In the genomic region with DNA sequence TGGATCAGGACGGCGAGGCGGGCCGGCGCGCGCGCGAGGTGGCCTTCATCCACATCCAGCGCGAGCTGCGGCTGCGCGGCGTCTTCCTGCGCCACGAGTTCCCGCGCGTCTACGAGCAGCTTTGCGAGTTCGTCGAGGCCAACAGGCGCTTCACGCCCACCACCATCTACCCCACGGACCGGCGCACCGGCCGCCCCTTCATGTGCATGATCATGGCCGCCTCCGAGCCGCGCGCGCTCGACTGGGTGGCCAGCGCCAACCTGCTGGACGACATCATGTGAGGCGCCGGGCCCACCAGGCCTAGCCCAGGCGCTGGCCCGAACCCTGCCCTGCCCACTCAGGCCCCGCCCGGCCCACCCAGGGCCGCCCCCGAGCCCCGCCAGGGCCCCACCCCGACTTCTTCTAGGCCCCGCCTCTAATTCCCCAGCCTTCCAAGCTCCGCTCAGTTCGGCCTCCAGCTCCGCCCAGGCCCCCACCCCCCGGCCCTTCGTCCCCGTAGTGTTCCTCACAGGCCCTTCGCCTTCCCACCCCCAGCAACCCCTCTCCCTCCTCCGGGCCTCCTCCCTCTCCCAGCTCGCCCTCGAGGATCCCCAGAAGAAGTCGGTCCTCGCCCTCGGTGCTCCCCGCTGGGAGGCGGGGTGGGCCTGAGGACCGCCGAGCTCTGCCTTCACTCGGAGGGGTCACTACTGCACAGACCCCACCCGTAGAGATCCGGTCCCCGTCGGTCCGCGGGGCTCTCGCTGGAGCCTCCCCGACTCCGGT, we compare ENCODE assay signal across 8 cellular contexts. TPM values are rescaled to one million over a fixed set of nuclear protein-coding genes. Genes with fewer than 3 reads are reported as not detected.
A peak's percentile ranks its signal among the peaks of the same experiment; 100 is the strongest.
DNase-seq lines count a peak whose midpoint lies in the region; ATAC-seq and TF ChIP-seq lines count a peak whose summit lies in the region.

No MANE protein-coding gene starts in this region.

- CTCF ChIA-PET in HCT116 (lab: Charles Lee), result interaction anchor here (1.0 to 2.2 kb wide), 4 partner anchors 39 to 188 kb away, joined by 3 to 9 read pairs (median 4); a partner anchor contains a TSS
- CTCF ChIA-PET in naive thymus-derived CD4-positive, alpha-beta T cell (lab: Charles Lee), result no interaction called here

- intact Hi-C loops in HCT116 (cut with micrococcal nuclease), result loop anchor here (5.0 to 10.0 kb wide), 2 partner anchors 98 to 180 kb away; a partner anchor contains a TSS
- intact Hi-C loops in naive thymus-derived CD4-positive, alpha-beta T cell (cut with micrococcal nuclease), result loop anchor here (1.0 to 5.0 kb wide), 5 partner anchors 55 to 320 kb away; a partner anchor contains a TSS

- H3K4me1 ChIP-seq in HCT116 (ENCODE audit: control insufficient read depth in 1 of 2, insufficient read depth in 2 of 2, low read length in 2 of 2), result peaks cover 11 to 30% of the 10 kb centered on the region in 2 experiments
- peaks cover 19 to 21% of the 10 kb centered on the region in 2 donors for H3K4me1 ChIP-seq in naive thymus-derived CD4-positive, alpha-beta T cell (ENCODE audit: control insufficient read depth in 2 of 2, insufficient read depth in 2 of 2, low read length in 2 of 2)

- H3K4me2 ChIP-seq in HCT116 (ENCODE audit: low read length), result peak overlapping the region; percentile 98

- TF ChIP-seq POLR2A in HCT116 (IDR thresholded peaks at IDR 0.05; ENCODE audit: borderline replicate concordance, extremely low read depth, insufficient read depth, insufficient read length), result no peak

- H3K27me3 ChIP-seq in HCT116 (ENCODE audit: insufficient read depth, low read length), result no peaks in the 10 kb centered on the region
- no peaks in the 10 kb centered on the region for H3K27me3 ChIP-seq in naive thymus-derived CD4-positive, alpha-beta T cell (ENCODE audit: control insufficient read depth in 2 of 2, insufficient read depth in 2 of 2, low read length in 2 of 2)

- peaks cover 0 to 21% (median 0%) of the 10 kb centered on the region in 5 donors for H3K27me3 Mint-ChIP-seq in naive thymus-derived CD4-positive, alpha-beta T cell

- H3K9me2 ChIP-seq in HCT116 (ENCODE audit: insufficient read depth), result no peaks in the 10 kb centered on the region

- peak overlapping the region; percentile 85 to 99 for H3K4me3 ChIP-seq in HCT116 (replicated peaks in 1 of 2; ENCODE audit: low read depth in 1 of 2, low read length in 2 of 2)
- H3K4me3 ChIP-seq in epithelial cell of esophagus (ENCODE audit: low read length), result peak overlapping the region; percentile 97
- peak overlapping the region; percentile 53 for H3K4me3 ChIP-seq in naive thymus-derived CD4-positive, alpha-beta T cell (ENCODE audit: low read length)

- H3K36me3 Mint-ChIP-seq in naive thymus-derived CD4-positive, alpha-beta T cell, result peaks cover 0 to 10% (median 0%) of the 10 kb centered on the region in 5 donors

- H4K20me1 ChIP-seq in HCT116 (ENCODE audit: insufficient read depth), result no peaks in the 10 kb centered on the region

- POLR2A ChIA-PET in HCT116 (lab: Charles Lee), result interaction anchor here (0.6 to 0.9 kb wide), 2 partner anchors 19 to 25 kb away, joined by 3 to 4 read pairs; a partner anchor contains a TSS
- POLR2A ChIA-PET in naive thymus-derived CD4-positive, alpha-beta T cell (lab: Charles Lee), result interaction anchor here (0.7 to 1.2 kb wide), 5 partner anchors 16 to 182 kb away, joined by 3 to 5 read pairs (median 3); a partner anchor contains a TSS

- ATAC-seq in HCT116, result peak; percentile 49
- no peak for ATAC-seq in naive thymus-derived CD4-positive, alpha-beta T cell
- no peak for ATAC-seq in GM18519 (IDR thresholded peaks at IDR 0.05; ENCODE audit: low FRiP score, unreplicated experiment)

- RAD21 ChIA-PET in HCT116 (lab: Charles Lee; ENCODE audit: low non-redundant PET in 1 of 2, low total read pairs in 2 of 2, uncharacterized antibody in 2 of 2, unreplicated experiment in 2 of 2), result interaction anchor here in 1 of 2 experiments (0.6 to 1.0 kb wide), 2 partner anchors 154 to 188 kb away, joined by 3 read pairs; no protein-coding TSS in a partner anchor

- peaks cover 3 to 22% (median 17%) of the 10 kb centered on the region in 7 donors for H3K4me1 Mint-ChIP-seq in naive thymus-derived CD4-positive, alpha-beta T cell

- H3K27ac Mint-ChIP-seq in naive thymus-derived CD4-positive, alpha-beta T cell, result peak overlapping the region in 2 of 9 donors; percentile 21 to 92

- peaks cover 0 to 14% of the 10 kb centered on the region in 2 experiments; a peak in 1 of 4 replicates for H3K36me3 ChIP-seq in HCT116 (ENCODE audit: control insufficient read depth in 1 of 2, insufficient read depth in 2 of 2, low read length in 2 of 2)
- peaks cover 0 to 12% (median 0%) of the 10 kb centered on the region in 3 experiments for H3K36me3 ChIP-seq in naive thymus-derived CD4-positive, alpha-beta T cell (ENCODE audit: control insufficient read depth in 2 of 3, insufficient read depth in 3 of 3, low read length in 3 of 3)

- no peak overlapping the region for H2AFZ ChIP-seq in HCT116 (ENCODE audit: low read depth, low read length, poor library complexity, severe bottlenecking)

- peaks cover 16% of the 10 kb centered on the region; the same call in 1 of the 2 replicates for H3K79me2 ChIP-seq in HCT116 (ENCODE audit: insufficient read depth, low read length)

- peak overlapping the region; percentile 79 to 97 (median 86) for H3K4me3 Mint-ChIP-seq in naive thymus-derived CD4-positive, alpha-beta T cell

- H3K9me3 ChIP-seq in HCT116 (ENCODE audit: control insufficient read depth in 1 of 2, insufficient read depth in 1 of 2, low read depth in 1 of 2, low read length in 2 of 2), result no peaks in the 10 kb centered on the region
- no peaks in the 10 kb centered on the region for H3K9me3 ChIP-seq in naive thymus-derived CD4-positive, alpha-beta T cell (ENCODE audit: control insufficient read depth in 2 of 3, low read length in 3 of 3)

- H3K27ac ChIP-seq in HCT116 (ENCODE audit: low read depth, low read length), result peak overlapping the region; percentile 88
- H3K27ac ChIP-seq in naive thymus-derived CD4-positive, alpha-beta T cell (ENCODE audit: low read depth, low read length), result no peak overlapping the region

- H3K9me3 Mint-ChIP-seq in naive thymus-derived CD4-positive, alpha-beta T cell, result no peaks in the 10 kb centered on the region

- TF ChIP-seq RAD21 in HCT116 (IDR thresholded peaks at IDR 0.05; ENCODE audit: low read depth), result no peak

- BruUV-seq in HCT116 (replicated peaks; lab: Mats Ljungman, UMichigan), result no TSS peak

- no peak for TF ChIP-seq CTCF in HCT116 (IDR thresholded peaks at IDR 0.05 in 2 of 3, conservative IDR thresholded peaks at IDR 0.05 in 1 of 3; ENCODE audit: borderline replicate concordance in 1 of 3, insufficient read depth in 1 of 3, low read depth in 2 of 3, low read length in 2 of 3)
- TF ChIP-seq CTCF in epithelial cell of esophagus (IDR thresholded peaks at IDR 0.05; ENCODE audit: insufficient read depth, low read depth, low read length, missing control alignments), result no peak

- H3K9ac ChIP-seq in HCT116 (ENCODE audit: low read length), result peak overlapping the region; percentile 96

- DNase-seq in AG08395 (ENCODE audit: low spot score) (peak; percentile 21), HCT116 (ENCODE audit: low read depth, low spot score) (peak; percentile 63), SW480 (ENCODE audit: low spot score) (peak; percentile 24), epithelial cell of esophagus (ENCODE audit: low read depth) (peak; percentile 85), hippocampal formation (lab: John Stamatoyannopoulos, UW) (no peak), NCI-H2107 (lab: John Stamatoyannopoulos, UW) (no peak)
- no peak for DNase-seq in naive thymus-derived CD4-positive, alpha-beta T cell

TF ChIP-seq in HCT116, 20 proteins besides CTCF, POLR2A, EP300 and RAD21 (continues in another document):
- no peak for TF ChIP-seq JUND (IDR thresholded peaks at IDR 0.05)
- TF ChIP-seq SRF (IDR thresholded peaks at IDR 0.05; ENCODE audit: low read depth), result no peak
- TF ChIP-seq, protein P1, sequence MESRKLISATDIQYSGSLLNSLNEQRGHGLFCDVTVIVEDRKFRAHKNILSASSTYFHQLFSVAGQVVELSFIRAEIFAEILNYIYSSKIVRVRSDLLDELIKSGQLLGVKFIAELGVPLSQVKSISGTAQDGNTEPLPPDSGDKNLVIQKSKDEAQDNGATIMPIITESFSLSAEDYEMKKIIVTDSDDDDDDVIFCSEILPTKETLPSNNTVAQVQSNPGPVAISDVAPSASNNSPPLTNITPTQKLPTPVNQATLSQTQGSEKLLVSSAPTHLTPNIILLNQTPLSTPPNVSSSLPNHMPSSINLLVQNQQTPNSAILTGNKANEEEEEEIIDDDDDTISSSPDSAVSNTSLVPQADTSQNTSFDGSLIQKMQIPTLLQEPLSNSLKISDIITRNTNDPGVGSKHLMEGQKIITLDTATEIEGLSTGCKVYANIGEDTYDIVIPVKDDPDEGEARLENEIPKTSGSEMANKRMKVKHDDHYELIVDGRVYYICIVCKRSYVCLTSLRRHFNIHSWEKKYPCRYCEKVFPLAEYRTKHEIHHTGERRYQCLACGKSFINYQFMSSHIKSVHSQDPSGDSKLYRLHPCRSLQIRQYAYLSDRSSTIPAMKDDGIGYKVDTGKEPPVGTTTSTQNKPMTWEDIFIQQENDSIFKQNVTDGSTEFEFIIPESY (IDR thresholded peaks at IDR 0.05; ENCODE audit: extremely low read depth, insufficient replicate concordance, low read length), result no peak
- TF ChIP-seq EZH2 (IDR thresholded peaks at IDR 0.05), result no peak
- no peak for TF ChIP-seq ZNF274 (IDR thresholded peaks at IDR 0.05; ENCODE audit: low read depth, low read length)
- no peak for TF ChIP-seq EGR1 (IDR thresholded peaks at IDR 0.05; ENCODE audit: low read depth)

RNA-seq across cellular contexts. Expression of a gene that starts 2.0 kb away (rescaled TPM):
- 148 TPM for total RNA-seq in HCT116 (2021; ENCODE audit: unreplicated experiment)
- polyA plus RNA-seq in HCT116 (2012), result 165 and 168 TPM in 2 replicates
- 100 to 1,000 TPM in 1 of 5 experiments, 10 to 100 TPM in 4; 17.7 to 167 (median 27.7) TPM for total RNA-seq in naive thymus-derived CD4-positive, alpha-beta T cell
- polyA plus RNA-seq in naive thymus-derived CD4-positive, alpha-beta T cell, result 10 to 100 TPM; 57.0 to 75.7 TPM

RNA-seq across cellular contexts. Expression of a gene that starts 4.9 kb away (rescaled TPM):
- 17.3 TPM for total RNA-seq in HCT116 (2021; ENCODE audit: unreplicated experiment)
- polyA plus RNA-seq in HCT116 (2012), result 8.0 and 9.5 TPM in 2 replicates
- 10 to 100 TPM in 1 of 5 experiments, 1 to 10 TPM in 4; 3.7 to 27.7 (median 6.1) TPM for total RNA-seq in naive thymus-derived CD4-positive, alpha-beta T cell
- polyA plus RNA-seq in naive thymus-derived CD4-positive, alpha-beta T cell, result under 1 TPM in 1 of 2 donors, not detected in 1; 0.22 TPM

RNA-seq across cellular contexts. Expression of a gene that starts 5.0 kb away (rescaled TPM):
- total RNA-seq in HCT116 (2021; ENCODE audit: unreplicated experiment), result 7.1 TPM
- polyA plus RNA-seq in HCT116 (2012), result 3.8 and 4.0 TPM in 2 replicates
- 1 to 10 TPM in 3 of 5 experiments, under 1 TPM in 2; 0.81 to 7.5 (median 1.8) TPM for total RNA-seq in naive thymus-derived CD4-positive, alpha-beta T cell
- under 1 TPM in 1 of 2 donors, not detected in 1; 0.04 TPM for polyA plus RNA-seq in naive thymus-derived CD4-positive, alpha-beta T cell

RNA-seq across cellular contexts. Expression of a gene that starts 18.9 kb away (rescaled TPM):
- 311 TPM for total RNA-seq in HCT116 (2021; ENCODE audit: unreplicated experiment)
- 465 and 468 TPM in 2 replicates for polyA plus RNA-seq in HCT116 (2012)
- 100 to 1,000 TPM; 224 to 369 (median 283) TPM for total RNA-seq in naive thymus-derived CD4-positive, alpha-beta T cell
- 100 to 1,000 TPM; 337 to 404 TPM for polyA plus RNA-seq in naive thymus-derived CD4-positive, alpha-beta T cell

RNA-seq across cellular contexts. Expression of a gene that starts 39.1 kb away (rescaled TPM):
- 28.4 TPM for total RNA-seq in HCT116 (2021; ENCODE audit: unreplicated experiment)
- polyA plus RNA-seq in HCT116 (2012), result 13.7 and 13.9 TPM in 2 replicates
- total RNA-seq in naive thymus-derived CD4-positive, alpha-beta T cell, result 10 to 100 TPM; 14.6 to 72.8 (median 29.6) TPM
- 10 to 100 TPM; 11.9 to 29.1 TPM for polyA plus RNA-seq in naive thymus-derived CD4-positive, alpha-beta T cell

Comparison
In these comparisons a context has a peak if more than half of its experiments do, and no peak if none do; other contexts are left out.
1. DNase-seq: peak in AG08395 (single experiment), HCT116 (single experiment), SW480 (single experiment) and epithelial cell of esophagus (single experiment); none in naive thymus-derived CD4-positive, alpha-beta T cell (0 of 9), hippocampal formation (0 of 2) and NCI-H2107 (single experiment).
2. Peak in every context shown above with its lines, with median percentiles within 50 percentile points of each other: H3K4me3 ChIP-seq.